Comparison of ENCODE assay signal across 1 cellular context in genomic region chr2:121647396-121647795, GRCh38.
TF ChIP-seq lines count a peak whose summit lies in the region.

No MANE protein-coding gene starts in this region.

TF ChIP-seq in A549, 52 proteins besides CTCF, POLR2A, EP300 and RAD21 (continued from another document):
- TF ChIP-seq CHD2 (IDR thresholded peaks at IDR 0.05; ENCODE audit: low read length, partially characterized antibody) = no peak
- TF ChIP-seq POLR2AphosphoS2 (conservative IDR thresholded peaks at IDR 0.05; ENCODE audit: low read length) = no peak
- TF ChIP-seq, protein P1, sequence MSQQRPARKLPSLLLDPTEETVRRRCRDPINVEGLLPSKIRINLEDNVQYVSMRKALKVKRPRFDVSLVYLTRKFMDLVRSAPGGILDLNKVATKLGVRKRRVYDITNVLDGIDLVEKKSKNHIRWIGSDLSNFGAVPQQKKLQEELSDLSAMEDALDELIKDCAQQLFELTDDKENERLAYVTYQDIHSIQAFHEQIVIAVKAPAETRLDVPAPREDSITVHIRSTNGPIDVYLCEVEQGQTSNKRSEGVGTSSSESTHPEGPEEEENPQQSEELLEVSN (IDR thresholded peaks at IDR 0.05; ENCODE audit: borderline replicate concordance, low read depth) = no peak
- TF ChIP-seq RFX5 (IDR thresholded peaks at IDR 0.05) = no peak
- no peak for TF ChIP-seq KDM1A (IDR thresholded peaks at IDR 0.05; ENCODE audit: low read depth)
TF ChIP-seq in A549: peak in this region for 0.
